ENCODE assay signal across 27 cellular contexts in the genomic region with DNA sequence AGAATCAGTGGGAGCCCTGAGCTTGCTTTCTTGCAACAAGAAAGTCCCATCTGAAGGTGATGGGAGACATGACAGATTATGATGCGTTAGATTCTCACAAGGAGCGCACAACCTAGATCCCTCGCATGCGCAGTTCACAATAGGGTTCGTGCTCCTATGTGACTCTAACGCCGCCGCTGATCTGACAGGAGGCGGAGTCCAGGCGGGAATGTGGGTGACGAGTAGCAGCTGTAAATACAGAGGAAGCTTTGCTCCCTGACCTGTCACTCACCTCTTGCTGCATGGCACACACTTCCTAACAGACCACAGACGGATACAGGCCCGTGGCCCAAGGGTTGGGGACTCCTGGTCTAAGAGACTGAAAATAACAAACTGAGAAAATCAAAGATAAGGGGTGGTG.
"Had no signal": no experiment of that assay in that cellular context is flagged by ENCODE, and none has a peak within 500 bp of the region (broad histone marks: within the 10 kb centered on the region; RNA-seq: fewer than 3 reads in every experiment).

No MANE protein-coding gene starts in this region.

- H3K4me1 ChIP-seq: gastroesophageal sphincter, pancreas, prostate gland, sigmoid colon, suprapubic skin, transverse colon had no signal

- H3K36me3 Mint-ChIP-seq: activated CD4-positive, alpha-beta memory T cell treated with anti-CD3 and anti-CD28 coated beads for 36 hours; activated naive CD4-positive, alpha-beta T cell treated with anti-CD3 and anti-CD28 coated beads, Interleukin-2, amount 10 ng/mL, durations not matched to agents 7 days and 5 days; immature natural killer cell had no signal

- H3K9me3 ChIP-seq: gastroesophageal sphincter, pancreas, prostate gland, suprapubic skin had no signal

- H3K27ac ChIP-seq: brain microvascular endothelial cell, gastroesophageal sphincter, pancreas, prostate gland, sigmoid colon, suprapubic skin, transverse colon, VCaP had no signal

- H3K4me2 ChIP-seq: smooth muscle cell had no signal

- H3K27me3 Mint-ChIP-seq: activated CD4-positive, alpha-beta memory T cell treated with anti-CD3 and anti-CD28 coated beads for 36 hours; activated naive CD4-positive, alpha-beta T cell treated with anti-CD3 and anti-CD28 coated beads, Interleukin-2, amount 10 ng/mL, durations not matched to agents 7 days and 5 days; activated T-cell treated with anti-CD3 and anti-CD28 coated beads, Interleukin-2, amount 50 U/mL, for 24 hours; stimulated activated naive B cell treated with anti-CD40 and anti-IgM and Interleukin-4, amounts not matched to agents 10 μg/mL and 1 μg/mL and 100 μg/mL, for 72 hours had no signal

- H3K27me3 ChIP-seq: brain microvascular endothelial cell, gastroesophageal sphincter, pancreas, sigmoid colon, suprapubic skin, transverse colon had no signal

- DNase-seq: activated CD4-positive, alpha-beta memory T cell treated with anti-CD3 and anti-CD28 coated beads for 36 hours; activated CD4-positive, alpha-beta T cell treated with anti-CD3 and anti-CD28 coated beads for 4 hours; activated CD8-positive, alpha-beta memory T cell treated with anti-CD3 and anti-CD28 coated beads, Interleukin-2, amount 50 U/mL, for 48 hours; activated gamma-delta T cell; activated naive CD4-positive, alpha-beta T cell treated with anti-CD3 and anti-CD28 coated beads, Interleukin-2, amount 10 ng/mL, durations not matched to agents 7 days and 5 days; activated T-cell treated with anti-CD3 and anti-CD28 coated beads, Interleukin-2, amount 50 U/mL, for 24 hours; amniotic stem cell; brain microvascular endothelial cell; cortex of kidney; hippocampal formation; immature natural killer cell; mammary epithelial cell; pancreas; sigmoid colon; stimulated activated CD4-positive, alpha-beta T cell treated with anti-CD3 and anti-CD28 coated beads, Interleukin-15, amount 100 ng/mL, for 24 hours; stimulated activated CD4-positive, alpha-beta T cell treated with anti-CD3 and anti-CD28 coated beads, Interleukin-2, amount 100 ng/mL, for 24 hours; stimulated activated naive B cell treated with anti-CD40 and anti-IgM and Interleukin-4, amounts not matched to agents 10 μg/mL and 1 μg/mL and 100 μg/mL, for 72 hours; SW 1271; T-helper 9 cell; transverse colon had no signal

- H3K36me3 ChIP-seq: brain microvascular endothelial cell, gastroesophageal sphincter, pancreas, prostate gland, sigmoid colon, suprapubic skin, transverse colon had no signal

- H3K4me3 ChIP-seq: gastroesophageal sphincter, pancreas, prostate gland, sigmoid colon, smooth muscle cell, suprapubic skin, transverse colon had no signal

- H3K4me1 Mint-ChIP-seq: activated naive CD4-positive, alpha-beta T cell treated with anti-CD3 and anti-CD28 coated beads, Interleukin-2, amount 10 ng/mL, durations not matched to agents 7 days and 5 days; immature natural killer cell; stimulated activated naive B cell treated with anti-CD40 and anti-IgM and Interleukin-4, amounts not matched to agents 10 μg/mL and 1 μg/mL and 100 μg/mL, for 72 hours had no signal

- H3K4me3 Mint-ChIP-seq: activated CD4-positive, alpha-beta memory T cell treated with anti-CD3 and anti-CD28 coated beads for 36 hours; activated naive CD4-positive, alpha-beta T cell treated with anti-CD3 and anti-CD28 coated beads, Interleukin-2, amount 10 ng/mL, durations not matched to agents 7 days and 5 days; activated T-cell treated with anti-CD3 and anti-CD28 coated beads, Interleukin-2, amount 50 U/mL, for 24 hours; immature natural killer cell; nephron; stimulated activated naive B cell treated with anti-CD40 and anti-IgM and Interleukin-4, amounts not matched to agents 10 μg/mL and 1 μg/mL and 100 μg/mL, for 72 hours; T-helper 1 cell treated with Interleukin-12 subunit alpha and Interleukin-12 subunit beta and Interleukin-4 antibody, amounts not matched to agents 30 μg/mL and 1 μg/mL, for 36 hours had no signal

- H3K27ac Mint-ChIP-seq: activated CD4-positive, alpha-beta memory T cell treated with anti-CD3 and anti-CD28 coated beads for 36 hours; activated naive CD4-positive, alpha-beta T cell treated with anti-CD3 and anti-CD28 coated beads, Interleukin-2, amount 10 ng/mL, durations not matched to agents 7 days and 5 days; activated T-cell treated with anti-CD3 and anti-CD28 coated beads, Interleukin-2, amount 50 U/mL, for 24 hours; immature natural killer cell; nephron; stimulated activated naive B cell treated with anti-CD40 and anti-IgM and Interleukin-4, amounts not matched to agents 10 μg/mL and 1 μg/mL and 100 μg/mL, for 72 hours; T-helper 1 cell treated with Interleukin-12 subunit alpha and Interleukin-12 subunit beta and Interleukin-4 antibody, amounts not matched to agents 30 μg/mL and 1 μg/mL, for 36 hours had no signal

- ATAC-seq: gastroesophageal sphincter; pancreas; stimulated activated naive B cell treated with anti-CD40 and anti-IgM and Interleukin-4, amounts not matched to agents 10 μg/mL and 1 μg/mL and 100 μg/mL, for 72 hours had no signal
